In the genomic region with DNA sequence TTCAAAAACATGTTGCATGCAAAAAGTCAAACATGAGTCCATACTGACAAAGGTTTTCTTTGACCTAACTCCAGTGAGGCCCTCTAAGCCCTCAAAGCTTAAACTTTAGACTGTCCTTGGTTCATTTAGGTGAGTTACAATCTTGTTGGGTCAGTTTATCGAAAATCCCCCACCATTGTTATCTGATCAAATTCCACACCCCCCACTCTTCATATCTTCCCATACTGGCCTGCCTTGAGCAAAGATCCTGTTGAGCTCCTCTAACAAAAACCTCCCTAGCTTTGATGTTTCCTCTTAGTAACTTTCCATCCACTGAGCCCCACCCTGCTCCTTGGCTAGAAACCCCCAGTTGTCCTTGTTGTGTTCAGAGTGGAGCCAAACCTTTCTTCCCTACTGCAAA, we compare ENCODE assay signal across 23 cellular contexts.
"Had no signal": no experiment of that assay in that cellular context is flagged by ENCODE, and none has a peak within 500 bp of the region (broad histone marks: within the 10 kb centered on the region; RNA-seq: fewer than 3 reads in every experiment).

No MANE protein-coding gene starts in this region.

- H3K27me3 ChIP-seq: esophagus squamous epithelium, gastrocnemius medialis, left lung had no signal

- H3K9me3 ChIP-seq: esophagus squamous epithelium, gastrocnemius medialis, heart right ventricle, left lung, lower lobe of right lung, mucosa of descending colon had no signal

- H3K27ac ChIP-seq: coronary artery, dorsolateral prefrontal cortex, epithelial cell of prostate, esophagus squamous epithelium, gastrocnemius medialis, heart right ventricle, left lung, lower lobe of right lung had no signal

- ATAC-seq: esophagus mucosa, gastrocnemius medialis, heart right ventricle, left cardiac atrium, left lung, left ventricle myocardium superior, lower lobe of right lung, mucosa of descending colon had no signal

- DNase-seq: dermis blood vessel endothelial cell; dorsolateral prefrontal cortex; effector CD4-positive, alpha-beta T cell; effector memory CD4-positive, alpha-beta T cell; erythroblast; esophagus squamous epithelium; foreskin fibroblast; foreskin melanocyte; gastrocnemius medialis; glutamatergic neuron; head of caudate nucleus; heart right ventricle; hippocampal formation; left cardiac atrium; left lung; left ventricle myocardium superior; lower lobe of right lung; mesenchymal stem cell; mucosa of descending colon had no signal

- H3K4me3 ChIP-seq: coronary artery, dorsolateral prefrontal cortex, esophagus squamous epithelium, gastrocnemius medialis, heart right ventricle, left lung, lower lobe of right lung, mucosa of descending colon had no signal

- H3K27ac Mint-ChIP-seq: mesothelial cell of epicardium had no signal

- H3K4me3 Mint-ChIP-seq: mesothelial cell of epicardium had no signal

- H3K36me3 ChIP-seq: esophagus squamous epithelium, gastrocnemius medialis, heart right ventricle, left lung, lower lobe of right lung had no signal

- H3K4me1 ChIP-seq: gastrocnemius medialis, heart right ventricle, left lung, lower lobe of right lung had no signal
